8 cellular contexts compared by ENCODE assay signal in the genomic region with DNA sequence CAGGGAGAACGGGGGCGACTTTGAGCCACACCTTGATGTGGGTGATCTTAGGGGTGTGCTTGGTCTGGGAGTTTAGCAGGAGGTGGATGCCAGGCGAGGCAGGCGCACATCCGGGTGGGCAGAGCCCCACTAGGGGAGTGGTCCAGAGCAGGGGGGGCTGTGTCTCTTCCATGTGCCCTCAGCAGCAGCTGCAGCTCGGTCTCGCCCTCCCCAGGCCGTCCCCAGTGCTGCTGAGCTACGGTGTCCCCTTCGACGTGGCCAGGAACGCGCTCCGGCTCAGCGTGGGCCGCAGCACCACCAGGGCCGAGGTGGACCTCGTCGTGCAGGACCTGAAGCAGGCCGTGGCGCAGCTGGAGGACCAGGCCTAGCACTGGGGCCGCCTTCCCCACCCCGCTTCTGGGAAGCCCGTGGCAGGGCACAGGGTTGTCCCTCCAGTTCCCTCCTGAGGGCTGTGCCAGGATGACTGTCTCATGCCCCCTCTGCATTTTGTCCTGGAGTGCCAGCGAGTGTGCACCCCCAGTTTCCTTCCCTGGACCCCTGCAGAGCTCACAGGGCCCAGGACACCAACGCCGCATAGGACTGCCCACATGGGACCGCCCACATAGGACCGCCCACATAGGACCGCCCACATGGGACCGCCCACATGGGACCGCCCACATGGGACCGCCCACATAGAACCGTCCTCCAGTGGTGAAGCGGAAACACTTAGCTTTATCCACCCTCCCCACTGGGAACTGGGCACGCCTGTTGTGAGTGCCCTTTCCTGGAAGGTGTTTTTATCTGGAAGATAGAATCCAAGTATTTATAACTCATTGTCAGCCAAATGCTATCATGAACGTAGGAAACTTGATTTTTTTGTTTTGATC. TPM values are rescaled to one million over a fixed set of nuclear protein-coding genes. Genes with fewer than 3 reads are reported as not detected.
DNase-seq lines count a peak whose midpoint lies in the region; ATAC-seq and TF ChIP-seq lines count a peak whose summit lies in the region.

No MANE protein-coding gene starts in this region.

- H3K18ac ChIP-seq in IMR-90 (ENCODE audit: low read depth, low read length) = no peak overlapping the region

- TF ChIP-seq CTCF in IMR-90 (conservative IDR thresholded peaks at IDR 0.05; ENCODE audit: low read depth, low read length) (no peak), WERI-Rb-1 (IDR thresholded peaks at IDR 0.05; ENCODE audit: low read depth, low read length) (no peak), heart right ventricle (IDR thresholded peaks at IDR 0.05) (no peak)

- H3K56ac ChIP-seq in IMR-90 (ENCODE audit: extremely low read depth, insufficient read depth, low read length) = no peak overlapping the region

- no peaks in the 10 kb centered on the region for H4K20me1 ChIP-seq in IMR-90 (ENCODE audit: insufficient read depth, low read length)

- dilution Hi-C loops in IMR-90 (cut with HindIII; ENCODE audit: low sequenced_read_pairs, unreplicated experiment) = no loop called here

- H2AK5ac ChIP-seq in IMR-90 (ENCODE audit: low read depth, low read length) = no peak overlapping the region

- H3K4ac ChIP-seq in IMR-90 (ENCODE audit: low read depth, low read length) = no peak overlapping the region

- no peak overlapping the region for H3K23ac ChIP-seq in IMR-90 (ENCODE audit: low read depth, low read length)

- H2BK5ac ChIP-seq in IMR-90 (ENCODE audit: low read depth, low read length, poor library complexity, severe bottlenecking) = no peak overlapping the region

- POLR2A ChIA-PET in IMR-90 (lab: Charles Lee; ENCODE audit: unreplicated experiment) = no interaction called here

- no peak overlapping the region for H4K8ac ChIP-seq in IMR-90 (ENCODE audit: low read depth in 2 of 2, low read length in 2 of 2)

- no peak overlapping the region for H4K5ac ChIP-seq in IMR-90 (ENCODE audit: low read depth, low read length)

- H3K4me1 ChIP-seq in IMR-90 (ENCODE audit: control insufficient read depth, insufficient read depth, low read length) (no peaks in the 10 kb centered on the region), heart right ventricle (peaks cover 0 to 13% (median 0%) of the 10 kb centered on the region in 9 donors)

- H3K4me2 ChIP-seq in IMR-90 (ENCODE audit: low read depth, low read length) = no peak overlapping the region

- no peak overlapping the region for H2AK9ac ChIP-seq in IMR-90 (replicated peaks; ENCODE audit: low read depth, low read length, poor library complexity)

- H3K36me3 ChIP-seq in IMR-90 (ENCODE audit: control insufficient read depth, insufficient read depth, low read length) (no peaks in the 10 kb centered on the region), WERI-Rb-1 (no peaks in the 10 kb centered on the region), heart right ventricle (no peaks in the 10 kb centered on the region)

- H3K27me3 ChIP-seq in IMR-90 (ENCODE audit: control insufficient read depth, insufficient read depth, low read length) = no peaks in the 10 kb centered on the region; the same call in 1 of the 2 replicates
- H3K27me3 ChIP-seq in WERI-Rb-1 (ENCODE audit: insufficient read depth, low read depth, severe bottlenecking) = no peaks in the 10 kb centered on the region
- H3K27me3 ChIP-seq in heart right ventricle = no peaks in the 10 kb centered on the region

- WGBS in IMR-90 (ENCODE audit: extremely low coverage in 2 of 2, insufficient read length in 1 of 2), 2 experiments = 96% methylated on average over 22 of the region's 37 CpGs; no CpG with 5 or more reads in 1 of the 2 experiments
- 76 to 79% methylated on average over 37 of the region's 37 CpGs for WGBS in heart right ventricle, 2 donors

- H2BK120ac ChIP-seq in IMR-90 (ENCODE audit: low read depth, low read length) = no peak overlapping the region

- H3K4me3 ChIP-seq in IMR-90 (ENCODE audit: insufficient read depth, low read depth, low read length) (no peak overlapping the region), WERI-Rb-1 (ENCODE audit: low read depth, low read length) (no peak overlapping the region), heart right ventricle (no peak overlapping the region)

- H3K9me1 ChIP-seq in IMR-90 (ENCODE audit: insufficient read depth, low read length) = no peaks in the 10 kb centered on the region

- H3K9me3 ChIP-seq in IMR-90 (ENCODE audit: control insufficient read depth, insufficient read depth, low read length) = no peaks in the 10 kb centered on the region
- H3K9me3 ChIP-seq in WERI-Rb-1 (ENCODE audit: severe bottlenecking) = no peaks in the 10 kb centered on the region
- no peaks in the 10 kb centered on the region for H3K9me3 ChIP-seq in heart right ventricle

- H2BK15ac ChIP-seq in IMR-90 (ENCODE audit: low read depth, low read length) = no peak overlapping the region

- BruUV-seq in IMR-90 (replicated peaks; lab: Mats Ljungman, UMichigan) = TSS peak; percentile 56

- H2BK20ac ChIP-seq in IMR-90 (ENCODE audit: low read depth, low read length) = no peak overlapping the region

- in situ Hi-C loops in IMR-90 (cut with MboI; ENCODE audit: low sequenced_read_pairs) = no loop called here

- H3K79me1 ChIP-seq in IMR-90 (ENCODE audit: low read depth in 1 of 2, low read length in 2 of 2) = no peaks in the 10 kb centered on the region

- no peak for TF ChIP-seq RAD21 in IMR-90 (IDR thresholded peaks at IDR 0.05; ENCODE audit: low read length)

- intact Hi-C loops in IMR-90 (cut with micrococcal nuclease) = no loop called here
- intact Hi-C loops in heart right ventricle (cut with DNase I) = no loop called here

- DNase-seq in DMS53 (lab: John Stamatoyannopoulos, UW) (peak; percentile 87), DMS53 treated with DMSO at 0.1 percent for 48 hours (lab: John Stamatoyannopoulos, UW; ENCODE audit: unreplicated experiment) (no peak), IMR-90 (no peak), WERI-Rb-1 (peak; percentile 50), heart right ventricle (no peak), NCI-H510A (lab: John Stamatoyannopoulos, UW) (no peak)
- peak; percentile 49 for DNase-seq in stimulated activated CD8-positive, alpha-beta memory T cell treated with anti-CD3 and anti-CD28 coated beads, Interleukin-4, amount 100 ng/mL, for 48 hours

- H3K27ac ChIP-seq in IMR-90 (ENCODE audit: insufficient read depth, low read length) = no peak overlapping the region
- H3K27ac ChIP-seq in WERI-Rb-1 = no peak overlapping the region
- peak overlapping the region in 3 of 10 donors; percentile 6 to 73 (median 9) for H3K27ac ChIP-seq in heart right ventricle

- no peak overlapping the region for H2AFZ ChIP-seq in IMR-90 (replicated peaks; ENCODE audit: low read length, poor library complexity)

- H3K9ac ChIP-seq in IMR-90 (ENCODE audit: low read depth, low read length) = no peak overlapping the region

- no peak for TF ChIP-seq POLR2A in IMR-90 (IDR thresholded peaks at IDR 0.05; ENCODE audit: low read depth, low read length)

- no peak overlapping the region for H4K91ac ChIP-seq in IMR-90 (ENCODE audit: insufficient read depth, low read depth, low read length)

- H3K14ac ChIP-seq in IMR-90 (replicated peaks; ENCODE audit: low read depth, low read length) = no peak overlapping the region

- CTCF ChIA-PET in IMR-90 (lab: Yijun Ruan, JAX) = no interaction called here

- ATAC-seq in GM19455 (IDR thresholded peaks at IDR 0.05; ENCODE audit: unreplicated experiment) (peak; percentile 69), IMR-90 (ENCODE audit: low read depth) (peak; percentile 54), heart right ventricle (peak; percentile 75 to 86 (median 84))

TF ChIP-seq in IMR-90, 13 proteins besides CTCF, POLR2A, EP300 and RAD21:
- TF ChIP-seq CHD1 (IDR thresholded peaks at IDR 0.05; ENCODE audit: low read depth, low read length) = no peak
- no peak for TF ChIP-seq CEBPB (IDR thresholded peaks at IDR 0.05; ENCODE audit: low read depth, low read length)

RNA-seq across cellular contexts. Expression of a gene that starts 1.9 kb away (rescaled TPM):
- total RNA-seq in IMR-90 (2012; rRNA removed) = 1.4 and 2.0 TPM in 2 replicates
- 2.0 and 2.6 TPM in 2 replicates for polyA plus RNA-seq in IMR-90 (2012; rRNA removed)
- polyA plus RNA-seq in IMR-90 (2012; cell fraction: cytosol; rRNA removed) = 3.2 and 3.7 TPM in 2 replicates
- polyA plus RNA-seq in IMR-90 (2012; cell fraction: nucleus; rRNA removed; ENCODE audit: low replicate concordance) = 2.9 and 9.5 TPM in 2 replicates
- 1 to 10 TPM in 1 of 10 donors, under 1 TPM in 7, not detected in 2; 0.10 to 1.7 (median 0.38) TPM for total RNA-seq in heart right ventricle
- under 1 TPM; 0.01 to 0.29 TPM for polyA plus RNA-seq in heart right ventricle

RNA-seq across cellular contexts. Expression of a gene that starts 37.4 kb away (rescaled TPM):
- total RNA-seq in IMR-90 (2012; rRNA removed) (8.6 and 12.2 TPM in 2 replicates), heart right ventricle (10 to 100 TPM in 7 of 10 donors, 1 to 10 TPM in 3; 8.3 to 14.5 (median 11.4) TPM)
- polyA plus RNA-seq in IMR-90 (2012; rRNA removed) (10.5 and 11.5 TPM in 2 replicates), heart right ventricle (10 to 100 TPM in 1 of 2 donors, 1 to 10 TPM in 1; 8.7 to 13.5 TPM)
- 6.0 and 9.5 TPM in 2 replicates for polyA plus RNA-seq in IMR-90 (2012; cell fraction: cytosol; rRNA removed)
- 17.5 and 22.5 TPM in 2 replicates for polyA plus RNA-seq in IMR-90 (2012; cell fraction: nucleus; rRNA removed; ENCODE audit: low replicate concordance)

RNA-seq across cellular contexts. Expression of a gene that starts 40.2 kb away (rescaled TPM):
- total RNA-seq in IMR-90 (2012; rRNA removed) (under 0.01 TPM in 1 of 2 replicates, not detected in the other), heart right ventricle (10 to 100 TPM; 18.9 to 30.1 (median 26.7) TPM)
- polyA plus RNA-seq in IMR-90 (2012; rRNA removed) (0.03 TPM in 2 replicates), heart right ventricle (1 to 10 TPM; 3.0 to 9.8 TPM)
- polyA plus RNA-seq in IMR-90 (2012; cell fraction: cytosol; rRNA removed) = 0.02 and 0.08 TPM in 2 replicates
- 0.06 and 0.14 TPM in 2 replicates for polyA plus RNA-seq in IMR-90 (2012; cell fraction: nucleus; rRNA removed; ENCODE audit: low replicate concordance)

Comparison
In these comparisons a context has a peak if more than half of its experiments do, and no peak if none do; other contexts are left out.
1. DNase-seq: peak in DMS53 (single experiment), WERI-Rb-1 (single experiment) and stimulated activated CD8-positive, alpha-beta memory T cell treated with anti-CD3 and anti-CD28 coated beads, Interleukin-4, amount 100 ng/mL, for 48 hours (single experiment); none in DMS53 treated with DMSO at 0.1 percent for 48 hours (single experiment), IMR-90 (single experiment), heart right ventricle (0 of 2) and NCI-H510A (single experiment).
2. RNA of a gene that starts 40.2 kb away (total RNA-seq): 18.9 to 30.1 TPM in heart right ventricle; under 0.01 TPM in IMR-90; every median in the first group is over 10 times any median in the second.
3. Peak in every context shown above with its lines, with median percentiles within 50 percentile points of each other: ATAC-seq.